In the genomic region with DNA sequence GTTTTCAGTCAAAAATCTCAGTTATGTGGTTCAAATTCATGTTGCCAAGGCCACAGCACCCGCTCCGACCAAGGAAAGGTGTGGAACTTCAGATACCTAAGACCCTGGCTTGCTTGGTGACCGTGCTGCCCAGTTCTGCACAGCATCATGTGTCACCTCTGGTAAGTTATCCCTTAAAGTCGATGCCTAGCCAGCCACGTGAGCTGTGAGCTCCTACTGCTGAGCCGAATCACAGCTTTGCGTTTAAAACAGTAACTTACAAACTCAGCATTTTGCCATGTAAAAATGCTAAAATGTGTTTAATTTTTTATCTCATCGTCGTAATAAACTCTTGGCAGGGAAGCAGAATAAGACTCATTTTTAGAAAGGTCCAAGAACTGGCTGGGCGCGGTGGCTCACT, we compare ENCODE assay signal across 7 cellular contexts. TPM values are rescaled to one million over a fixed set of nuclear protein-coding genes. Genes with fewer than 3 reads are reported as not detected.
"Had no signal": no experiment of that assay in that cellular context is flagged by ENCODE, and none has a peak within 500 bp of the region (broad histone marks: within the 10 kb centered on the region; RNA-seq: fewer than 3 reads in every experiment).

No MANE protein-coding gene starts in this region.

- H3K4me2 ChIP-seq: GM23338 had no signal

- H3K27ac Mint-ChIP-seq: GM23338, H9 had no signal

- H2AFZ ChIP-seq: GM23338 had no signal

- H3K4me3 Mint-ChIP-seq: GM23338, H9 had no signal

- FAIRE-seq: H1, H54 had no signal

- DNase-seq: H9, HCEC 1CT, KBM-7 had no signal

- H3K4me3 ChIP-seq: GM23338 had no signal

RNA-seq across cellular contexts. Expression of gene TMEM271, which starts 5.3 kb away (rescaled TPM):
- total RNA-seq: GM23338, HT-29 had no signal

RNA-seq across cellular contexts. Expression of gene PDE6B, which starts 54.6 kb away (rescaled TPM):
- total RNA-seq: HT-29 had no signal
